19 cellular contexts compared by ENCODE assay signal in genomic region chr6:92126983-92127382, GRCh38.
A peak's percentile ranks its signal among the peaks of the same experiment; 100 is the strongest.
DNase-seq lines count a peak whose midpoint lies in the region; ATAC-seq, FAIRE-seq and TF ChIP-seq lines count a peak whose summit lies in the region.
"Had no signal": no experiment of that assay in that cellular context is flagged by ENCODE, and none has a peak within 500 bp of the region (broad histone marks: within the 10 kb centered on the region; RNA-seq: fewer than 3 reads in every experiment).

No MANE protein-coding gene starts in this region.

- TF ChIP-seq CTCF in RWPE1 (conservative IDR thresholded peaks at IDR 0.05; ENCODE audit: low read depth): no peak
- no peak for TF ChIP-seq CTCF in endodermal cell (conservative IDR thresholded peaks at IDR 0.05)
- TF ChIP-seq CTCF in kidney (IDR thresholded peaks at IDR 0.05; ENCODE audit: borderline replicate concordance, extremely low read depth, insufficient read depth): no peak

- no peaks in the 10 kb centered on the region for H3K4me1 ChIP-seq in endodermal cell (ENCODE audit: control insufficient read depth, insufficient read depth, low read length)
- no peaks in the 10 kb centered on the region for H3K4me1 ChIP-seq in kidney (ENCODE audit: control insufficient read depth in 1 of 2, insufficient read depth in 1 of 2, low read depth in 1 of 2, low read length in 2 of 2)
- H3K4me1 ChIP-seq in small intestine (ENCODE audit: control insufficient read depth in 2 of 2, insufficient read depth in 1 of 2, low read depth in 1 of 2, low read length in 1 of 2): peaks cover 0 to 3% of the 10 kb centered on the region in 2 donors

- H3K27ac ChIP-seq in RWPE1: peak overlapping the region; percentile 54
- no peak overlapping the region for H3K27ac ChIP-seq in endodermal cell (ENCODE audit: low read depth, low read length)
- H3K27ac ChIP-seq in kidney (ENCODE audit: low read depth in 2 of 2, low read length in 2 of 2): no peak overlapping the region
- H3K27ac ChIP-seq in small intestine (ENCODE audit: low read depth in 1 of 2, low read length in 1 of 2): no peak overlapping the region
- H3K27ac ChIP-seq: BLaER1 treated with 17β-estradiol and CSF1 and Interleukin-3, amounts not matched to agents 10 nM and 100 nM had no signal

- intact Hi-C loops in kidney (cut with DNase I): no loop called here

- H3K4me3 ChIP-seq in endodermal cell (ENCODE audit: low read length) (no peak overlapping the region), kidney (ENCODE audit: low read length in 2 of 2) (no peak overlapping the region), small intestine (ENCODE audit: low read depth in 1 of 2, low read length in 2 of 2) (no peak overlapping the region)
- H3K4me3 ChIP-seq: BLaER1 treated with 17β-estradiol and CSF1 and Interleukin-3, amounts not matched to agents 10 nM and 100 nM had no signal

- H3K9me3 Mint-ChIP-seq in endodermal cell: no peaks in the 10 kb centered on the region
- H3K9me3 Mint-ChIP-seq in stimulated activated memory B cell treated with anti-CD40 and anti-IgM and Interleukin-4, amounts not matched to agents 10 μg/mL and 1 μg/mL and 100 μg/mL, for 72 hours: peaks cover 3% of the 10 kb centered on the region

- H3K9ac ChIP-seq in endodermal cell (ENCODE audit: extremely low read depth, low read length, poor library complexity, severe bottlenecking) (no peak overlapping the region), kidney (ENCODE audit: low read length in 2 of 2) (no peak overlapping the region)
- H3K9ac ChIP-seq: BLaER1 treated with 17β-estradiol and CSF1 and Interleukin-3, amounts not matched to agents 10 nM and 100 nM had no signal

- ATAC-seq in stimulated activated memory B cell treated with anti-CD40 and anti-IgM and Interleukin-4, amounts not matched to agents 10 μg/mL and 1 μg/mL and 100 μg/mL, for 72 hours: no peak
- ATAC-seq in HG02981 (IDR thresholded peaks at IDR 0.05; ENCODE audit: unreplicated experiment): no peak
- ATAC-seq: HCT116 had no signal

- DNase-seq in RWPE1 (ENCODE audit: low spot score) (no peak), endodermal cell (peak; percentile 40), kidney (peak; percentile 19), small intestine (no peak)
- DNase-seq: CD8-positive, alpha-beta memory T cell; COR-L47; GDM1; GOT3; H7; HFFc6; IMR-90 had no signal

- no peak overlapping the region for H3K4me3 Mint-ChIP-seq in endodermal cell
- no peak overlapping the region for H3K4me3 Mint-ChIP-seq in stimulated activated memory B cell treated with anti-CD40 and anti-IgM and Interleukin-4, amounts not matched to agents 10 μg/mL and 1 μg/mL and 100 μg/mL, for 72 hours
- H3K4me3 Mint-ChIP-seq: B cell; CD8-positive, alpha-beta memory T cell; HFFc6 had no signal

- H3K4me1 Mint-ChIP-seq in endodermal cell: no peaks in the 10 kb centered on the region
- no peaks in the 10 kb centered on the region for H3K4me1 Mint-ChIP-seq in stimulated activated memory B cell treated with anti-CD40 and anti-IgM and Interleukin-4, amounts not matched to agents 10 μg/mL and 1 μg/mL and 100 μg/mL, for 72 hours
- H3K4me1 Mint-ChIP-seq: B cell; CD8-positive, alpha-beta memory T cell had no signal

- no peaks in the 10 kb centered on the region for H3K27me3 Mint-ChIP-seq in endodermal cell (ENCODE audit: insufficient read depth)
- H3K27me3 Mint-ChIP-seq in stimulated activated memory B cell treated with anti-CD40 and anti-IgM and Interleukin-4, amounts not matched to agents 10 μg/mL and 1 μg/mL and 100 μg/mL, for 72 hours: no peaks in the 10 kb centered on the region
- H3K27me3 Mint-ChIP-seq: B cell; CD8-positive, alpha-beta memory T cell had no signal

- H3K27ac Mint-ChIP-seq in endodermal cell: no peak overlapping the region
- no peak overlapping the region for H3K27ac Mint-ChIP-seq in stimulated activated memory B cell treated with anti-CD40 and anti-IgM and Interleukin-4, amounts not matched to agents 10 μg/mL and 1 μg/mL and 100 μg/mL, for 72 hours
- H3K27ac Mint-ChIP-seq: B cell; CD8-positive, alpha-beta memory T cell; HFFc6 had no signal

- no peaks in the 10 kb centered on the region for H3K36me3 Mint-ChIP-seq in endodermal cell (ENCODE audit: low read depth)
- H3K36me3 Mint-ChIP-seq in stimulated activated memory B cell treated with anti-CD40 and anti-IgM and Interleukin-4, amounts not matched to agents 10 μg/mL and 1 μg/mL and 100 μg/mL, for 72 hours: no peaks in the 10 kb centered on the region
- H3K36me3 Mint-ChIP-seq: CD8-positive, alpha-beta memory T cell had no signal

- H3K36me3 ChIP-seq in endodermal cell (ENCODE audit: control insufficient read depth, insufficient read depth, low read length) (no peaks in the 10 kb centered on the region), kidney (ENCODE audit: control insufficient read depth in 1 of 2, insufficient read depth in 2 of 2, low read length in 2 of 2) (no peaks in the 10 kb centered on the region), small intestine (ENCODE audit: control insufficient read depth in 2 of 2, insufficient read depth in 2 of 2, low read length in 2 of 2) (no peaks in the 10 kb centered on the region)
- H3K36me3 ChIP-seq: BLaER1 treated with 17β-estradiol and CSF1 and Interleukin-3, amounts not matched to agents 10 nM and 100 nM had no signal

- H3K9me3 ChIP-seq in endodermal cell (ENCODE audit: control insufficient read depth, low read length) (no peaks in the 10 kb centered on the region), kidney (ENCODE audit: control insufficient read depth in 1 of 2, low read length in 2 of 2) (no peaks in the 10 kb centered on the region), small intestine (ENCODE audit: control insufficient read depth, low read depth) (no peaks in the 10 kb centered on the region)
- H3K9me3 ChIP-seq: BLaER1 treated with 17β-estradiol and CSF1 and Interleukin-3, amounts not matched to agents 10 nM and 100 nM had no signal

- 86 to 87% methylated on average over 5 to 6 of the region's 6 CpGs for WGBS in endodermal cell (ENCODE audit: insufficient coverage in 1 of 2, insufficient read length in 1 of 2), 2 experiments
- 74 to 87% (median 84%) methylated on average over 6 of the region's 6 CpGs for WGBS in small intestine, 3 donors

- H3K27me3 ChIP-seq in endodermal cell (ENCODE audit: control insufficient read depth, insufficient read depth, low read length, poor library complexity, severe bottlenecking) (no peaks in the 10 kb centered on the region), small intestine (ENCODE audit: control insufficient read depth in 2 of 2, insufficient read depth in 2 of 2, low read length in 2 of 2) (no peaks in the 10 kb centered on the region)
- H3K27me3 ChIP-seq: BLaER1 treated with 17β-estradiol and CSF1 and Interleukin-3, amounts not matched to agents 10 nM and 100 nM had no signal

- CTCF ChIA-PET in RWPE1 (lab: Yijun Ruan, JAX): interaction anchor here (0.6 kb wide), 2 partner anchors 66 to 67 kb away, joined by 3 to 4 read pairs; no protein-coding TSS in a partner anchor

- POLR2A ChIA-PET in RWPE1 (lab: Yijun Ruan, JAX; ENCODE audit: low non-redundant PET): no interaction called here

- FAIRE-seq in kidney (lab: Jason Lieb, UNC): no peak
- no peak for FAIRE-seq in small intestine (lab: Jason Lieb, UNC)
- FAIRE-seq: GM12892, GM18507, HTR-8/SVneo had no signal

Comparison
In these comparisons a context has a peak if more than half of its experiments do, and no peak if none do; other contexts are left out.
1. DNase-seq: peak in endodermal cell (single experiment) and kidney (single experiment); none in RWPE1 (single experiment) and small intestine (single experiment).